ENCODE assay signal across 18 cellular contexts in the genomic region with DNA sequence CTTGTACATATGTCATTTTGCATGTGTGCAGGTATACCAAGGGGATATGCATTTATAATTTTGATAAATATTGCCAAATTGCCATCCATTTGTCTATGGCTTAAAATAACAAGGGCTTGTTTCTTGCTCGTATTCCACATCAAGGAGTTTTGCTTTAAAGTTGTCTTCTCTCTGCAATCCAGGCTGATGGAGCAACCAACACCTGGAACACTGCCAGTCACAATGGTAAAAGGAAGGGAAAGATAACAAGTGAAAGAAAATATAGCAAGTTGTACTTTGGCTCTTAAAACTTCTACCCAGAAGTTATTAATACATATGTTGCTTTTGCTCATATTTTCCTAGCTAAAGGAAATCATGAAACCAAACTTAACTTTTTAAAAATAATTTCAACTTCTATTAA.
"Had no signal": no experiment of that assay in that cellular context is flagged by ENCODE, and none has a peak within 500 bp of the region (broad histone marks: within the 10 kb centered on the region; RNA-seq: fewer than 3 reads in every experiment).

No MANE protein-coding gene starts in this region.

- H3K27ac Mint-ChIP-seq: naive B cell; nephron progenitor cell; stimulated activated memory B cell treated with anti-CD40 and anti-IgM and Interleukin-4, amounts not matched to agents 10 μg/mL and 1 μg/mL and 100 μg/mL, for 72 hours; stimulated activated naive CD8-positive, alpha-beta T cell treated with anti-CD3 and anti-CD28 coated beads, Interleukin-15, Interleukin-2, amounts not matched to agents 100 ng/mL and 50 ng/mL, for 24 hours had no signal

- H3K9me3 Mint-ChIP-seq: central memory CD8-positive, alpha-beta T cell; nephron progenitor cell; stimulated activated memory B cell treated with anti-CD40 and anti-IgM and Interleukin-4, amounts not matched to agents 10 μg/mL and 1 μg/mL and 100 μg/mL, for 72 hours; stimulated activated naive CD8-positive, alpha-beta T cell treated with anti-CD3 and anti-CD28 coated beads, Interleukin-15, Interleukin-2, amounts not matched to agents 100 ng/mL and 50 ng/mL, for 24 hours had no signal

- H3K4me1 ChIP-seq: psoas muscle, right lobe of liver, spleen, transverse colon had no signal

- H3K9me3 ChIP-seq: gastroesophageal sphincter, psoas muscle, right lobe of liver had no signal

- DNase-seq: effector memory CD4-positive, alpha-beta T cell; foreskin fibroblast; glutamatergic neuron; mesendoderm; naive B cell; nephron progenitor cell; psoas muscle; retina; right lobe of liver; spleen; stimulated activated CD4-positive, alpha-beta T cell treated with anti-CD3 and anti-CD28 coated beads, Interleukin-15, amount 100 ng/mL, for 24 hours; stimulated activated CD4-positive, alpha-beta T cell treated with anti-CD3 and anti-CD28 coated beads, Interleukin-1b, Interleukin-23, amount 100 ng/mL, for 48 hours; stimulated activated CD4-positive, alpha-beta T cell treated with anti-CD3 and anti-CD28 coated beads, Interleukin-4, amount 100 ng/mL, for 24 hours; transverse colon had no signal

- H3K27me3 Mint-ChIP-seq: central memory CD8-positive, alpha-beta T cell had no signal

- H3K4me3 ChIP-seq: gastroesophageal sphincter, psoas muscle, right lobe of liver, spleen, transverse colon had no signal

- H3K4me1 Mint-ChIP-seq: central memory CD8-positive, alpha-beta T cell; nephron progenitor cell; stimulated activated memory B cell treated with anti-CD40 and anti-IgM and Interleukin-4, amounts not matched to agents 10 μg/mL and 1 μg/mL and 100 μg/mL, for 72 hours had no signal

- H3K4me3 Mint-ChIP-seq: central memory CD8-positive, alpha-beta T cell; naive B cell; nephron progenitor cell; stimulated activated memory B cell treated with anti-CD40 and anti-IgM and Interleukin-4, amounts not matched to agents 10 μg/mL and 1 μg/mL and 100 μg/mL, for 72 hours; stimulated activated naive CD8-positive, alpha-beta T cell treated with anti-CD3 and anti-CD28 coated beads, Interleukin-15, Interleukin-2, amounts not matched to agents 100 ng/mL and 50 ng/mL, for 24 hours had no signal

- H3K36me3 Mint-ChIP-seq: naive B cell; stimulated activated memory B cell treated with anti-CD40 and anti-IgM and Interleukin-4, amounts not matched to agents 10 μg/mL and 1 μg/mL and 100 μg/mL, for 72 hours had no signal

- H3K36me3 ChIP-seq: right lobe of liver, spleen had no signal

- H3K27me3 ChIP-seq: gastroesophageal sphincter, right lobe of liver, spleen, transverse colon had no signal

- ATAC-seq: gastroesophageal sphincter; psoas muscle; right lobe of liver; stimulated activated memory B cell treated with anti-CD40 and anti-IgM and Interleukin-4, amounts not matched to agents 10 μg/mL and 1 μg/mL and 100 μg/mL, for 72 hours had no signal

- H3K27ac ChIP-seq: gastroesophageal sphincter, psoas muscle, right lobe of liver, spleen, transverse colon had no signal
